3 cellular contexts compared by ENCODE assay signal in genomic region chr19:14765841-14766240, GRCh38. TPM values are rescaled to one million over a fixed set of nuclear protein-coding genes. Genes with fewer than 3 reads are reported as not detected.
"Had no signal": no experiment of that assay in that cellular context is flagged by ENCODE, and none has a peak within 500 bp of the region (broad histone marks: within the 10 kb centered on the region; RNA-seq: fewer than 3 reads in every experiment).

No MANE protein-coding gene starts in this region.

RNA-seq across cellular contexts. Expression of gene ADGRE2, which starts 12.5 kb away (rescaled TPM):
- total RNA-seq: mesothelial cell of epicardium, pulmonary artery endothelial cell had no signal
- polyA plus RNA-seq: neural cell had no signal
